ENCODE assay signal across 8 cellular contexts in genomic region chr12:76927170-76927784, GRCh38. TPM values are rescaled to one million over a fixed set of nuclear protein-coding genes. Genes with fewer than 3 reads are reported as not detected.
DNase-seq lines count a peak whose midpoint lies in the region; ATAC-seq, FAIRE-seq and TF ChIP-seq lines count a peak whose summit lies in the region.

No MANE protein-coding gene starts in this region.

- intact Hi-C loops in adrenal gland (cut with DNase I) = no loop called here

- no peaks in the 10 kb centered on the region for H3K36me3 ChIP-seq in adrenal gland (replicated peaks in 1 of 2)
- no peaks in the 10 kb centered on the region for H3K36me3 ChIP-seq in liver (ENCODE audit: control insufficient read depth in 4 of 4, insufficient read depth in 3 of 4, low read depth in 1 of 4, low read length in 3 of 4)

- no peak for FAIRE-seq in GM12891 (lab: Jason Lieb, UNC)

- H3K4me1 ChIP-seq in adrenal gland (replicated peaks in 1 of 2) (no peaks in the 10 kb centered on the region), liver (ENCODE audit: control insufficient read depth in 4 of 4, insufficient read depth in 4 of 4, low read length in 3 of 4) (no peaks in the 10 kb centered on the region)

- H3K9ac ChIP-seq in liver (ENCODE audit: low read depth in 1 of 2, low read length in 2 of 2) = no peak overlapping the region

- TF ChIP-seq CTCF in adrenal gland (IDR thresholded peaks at IDR 0.05) (peak in 3 of 6 experiments; percentile 23 to 39 (median 38)), liver (IDR thresholded peaks at IDR 0.05; ENCODE audit: low read depth, low read length, missing input control) (peak; percentile 53)

- TF ChIP-seq RAD21 in liver (IDR thresholded peaks at IDR 0.05) = peak; percentile 83 to 88

- DNase-seq in 8988T (peak; percentile 23), GM12891 (ENCODE audit: insufficient read length, low spot score) (peak; percentile 26), MV-4-11 (lab: John Stamatoyannopoulos, UW) (peak; percentile 2), adrenal gland (peak in 6 of 7 donors; percentile 15 to 37 (median 18))

- H3K27me3 ChIP-seq in adrenal gland = no peaks in the 10 kb centered on the region
- no peaks in the 10 kb centered on the region for H3K27me3 ChIP-seq in liver (ENCODE audit: control insufficient read depth in 4 of 4, insufficient read depth in 4 of 4, low read length in 3 of 4)

- TF ChIP-seq POLR2A in GM12891 (IDR thresholded peaks at IDR 0.05; ENCODE audit: low read depth, low read length) (no peak), adrenal gland (IDR thresholded peaks at IDR 0.05) (no peak)

- ATAC-seq in GM19023 (IDR thresholded peaks at IDR 0.05; ENCODE audit: unreplicated experiment) (no peak), GM21723 (IDR thresholded peaks at IDR 0.05; ENCODE audit: unreplicated experiment) (no peak), GM19351 (IDR thresholded peaks at IDR 0.05; ENCODE audit: unreplicated experiment) (no peak)

- WGBS in adrenal gland, 4 donors = 59 to 71% (median 68%) methylated on average over 2 of the region's 2 CpGs
- WGBS in liver = 64% methylated on average over 2 of the region's 2 CpGs

- H3K27ac ChIP-seq in adrenal gland (no peak overlapping the region), liver (ENCODE audit: low read depth in 1 of 2, low read length in 2 of 2) (no peak overlapping the region)

- H3K4me3 ChIP-seq in adrenal gland (no peak overlapping the region), liver (ENCODE audit: low read depth in 1 of 3, low read length in 3 of 3) (no peak overlapping the region)

- H3K9me3 ChIP-seq in adrenal gland (replicated peaks in 1 of 3) (no peaks in the 10 kb centered on the region), liver (ENCODE audit: control insufficient read depth in 4 of 4, low read length in 3 of 4) (no peaks in the 10 kb centered on the region)

TF ChIP-seq in GM12891, 5 proteins besides CTCF, POLR2A, EP300 and RAD21:
- TF ChIP-seq TAF1 (IDR thresholded peaks at IDR 0.05; ENCODE audit: low read depth, low read length) (no peak), PAX5 (IDR thresholded peaks at IDR 0.05; ENCODE audit: insufficient read depth, low read length, severe bottlenecking) (no peak), SPI1 (IDR thresholded peaks at IDR 0.05; ENCODE audit: low read depth, low read length) (no peak), POLR2AphosphoS5 (IDR thresholded peaks at IDR 0.05; ENCODE audit: low read depth, low read length) (no peak), POU2F2 (IDR thresholded peaks at IDR 0.05; ENCODE audit: low read depth, low read length) (no peak)
TF ChIP-seq in GM12891: peak in this region for 0.

TF ChIP-seq in liver, 16 proteins besides CTCF, POLR2A, EP300 and RAD21:
- no peak for TF ChIP-seq TAF1 (conservative IDR thresholded peaks at IDR 0.05)
- no peak for TF ChIP-seq EGR1 (IDR thresholded peaks at IDR 0.05; ENCODE audit: low read depth in 2 of 2)
- no peak for TF ChIP-seq ZBTB33 (IDR thresholded peaks at IDR 0.05)
- no peak for TF ChIP-seq REST (IDR thresholded peaks at IDR 0.05)
- TF ChIP-seq HNF4G (IDR thresholded peaks at IDR 0.05) = no peak
- no peak for TF ChIP-seq MAX (IDR thresholded peaks at IDR 0.05)
- no peak for TF ChIP-seq SP1 (IDR thresholded peaks at IDR 0.05)
- no peak for TF ChIP-seq YY1 (IDR thresholded peaks at IDR 0.05)
- no peak for TF ChIP-seq JUND (IDR thresholded peaks at IDR 0.05)
- TF ChIP-seq ATF3 (IDR thresholded peaks at IDR 0.05) = no peak
- TF ChIP-seq RXRA (IDR thresholded peaks at IDR 0.05) = no peak
- TF ChIP-seq NR2F2 (IDR thresholded peaks at IDR 0.05) = no peak
- no peak for TF ChIP-seq GABPA (IDR thresholded peaks at IDR 0.05 in 1 of 2, conservative IDR thresholded peaks at IDR 0.05 in 1 of 2)
- no peak for TF ChIP-seq FOXA1 (IDR thresholded peaks at IDR 0.05)
- no peak for TF ChIP-seq HNF4A (conservative IDR thresholded peaks at IDR 0.05)
- no peak for TF ChIP-seq FOXA2 (IDR thresholded peaks at IDR 0.05)

RNA-seq across cellular contexts. Expression of gene CSRP2, which starts 48.5 kb away (rescaled TPM):
- polyA plus RNA-seq in GM12891 (2012; ENCODE audit: low read depth, missing spikeins) = 1.0 TPM
- total RNA-seq in adrenal gland = 1 to 10 TPM in 7 of 8 donors, under 1 TPM in 1; 0.61 to 7.3 (median 5.0) TPM
- 10 to 100 TPM in 1 of 3 donors, 1 to 10 TPM in 2; 6.4 to 19.5 (median 7.2) TPM for polyA plus RNA-seq in adrenal gland
- total RNA-seq in liver = 10 to 100 TPM in 1 of 2 donors, 1 to 10 TPM in 1; 3.7 to 27.8 TPM
- polyA plus RNA-seq in liver = 10 to 100 TPM; 24.6 to 38.0 TPM
